ENCODE assay signal across 17 cellular contexts in genomic region chr1:59108481-59109317, GRCh38.
"Had no signal": no experiment of that assay in that cellular context is flagged by ENCODE, and none has a peak within 500 bp of the region (broad histone marks: within the 10 kb centered on the region; RNA-seq: fewer than 3 reads in every experiment).

No MANE protein-coding gene starts in this region.

- H3K9me3 Mint-ChIP-seq: activated T-helper 17 cell treated with anti-CD3 and anti-CD28 coated beads, Interleukin-2, amount 50 U/mL, for 72 hours; naive thymus-derived CD4-positive, alpha-beta T cell; stimulated activated memory B cell treated with anti-CD40 and anti-IgM and Interleukin-4, amounts not matched to agents 10 μg/mL and 1 μg/mL and 100 μg/mL, for 72 hours had no signal

- H3K4me3 Mint-ChIP-seq: activated T-helper 17 cell treated with anti-CD3 and anti-CD28 coated beads, Interleukin-2, amount 50 U/mL, for 72 hours; naive thymus-derived CD4-positive, alpha-beta T cell; stimulated activated memory B cell treated with anti-CD40 and anti-IgM and Interleukin-4, amounts not matched to agents 10 μg/mL and 1 μg/mL and 100 μg/mL, for 72 hours had no signal

- H3K4me3 ChIP-seq: ascending aorta, gastroesophageal sphincter, lung, tibial nerve, vagina had no signal

- DNase-seq: activated CD4-positive, alpha-beta T cell treated with anti-CD3 and anti-CD28 coated beads, Interleukin-2, amount 50 U/mL, for 4 hours; activated naive CD4-positive, alpha-beta T cell treated with Interleukin-2 at 50 U/mL for 16 hours; activated T-cell treated with anti-CD3 and anti-CD28 coated beads for 4 hours; dermis blood vessel endothelial cell; left colon; midbrain; naive thymus-derived CD4-positive, alpha-beta T cell; stimulated activated CD4-positive, alpha-beta T cell treated with anti-CD3 and anti-CD28 coated beads, Interleukin-12 subunit alpha, Interleukin-12 subunit beta, amount 100 ng/mL, for 4 hours; T1000 had no signal

- H3K36me3 ChIP-seq: ascending aorta, gastroesophageal sphincter, neutrophil, tibial nerve, vagina had no signal

- H3K9me3 ChIP-seq: ascending aorta, gastroesophageal sphincter, neutrophil, tibial nerve, vagina had no signal

- H3K4me1 Mint-ChIP-seq: activated T-helper 17 cell treated with anti-CD3 and anti-CD28 coated beads, Interleukin-2, amount 50 U/mL, for 72 hours; stimulated activated memory B cell treated with anti-CD40 and anti-IgM and Interleukin-4, amounts not matched to agents 10 μg/mL and 1 μg/mL and 100 μg/mL, for 72 hours had no signal

- H3K27me3 Mint-ChIP-seq: activated T-helper 17 cell treated with anti-CD3 and anti-CD28 coated beads, Interleukin-2, amount 50 U/mL, for 72 hours; stimulated activated memory B cell treated with anti-CD40 and anti-IgM and Interleukin-4, amounts not matched to agents 10 μg/mL and 1 μg/mL and 100 μg/mL, for 72 hours had no signal

- H3K27me3 ChIP-seq: ascending aorta, gastroesophageal sphincter, neutrophil, tibial nerve, vagina had no signal

- ATAC-seq: activated T-helper 17 cell treated with anti-CD3 and anti-CD28 coated beads, Interleukin-2, amount 50 U/mL, for 72 hours; gastroesophageal sphincter; left colon; naive thymus-derived CD4-positive, alpha-beta T cell; stimulated activated memory B cell treated with anti-CD40 and anti-IgM and Interleukin-4, amounts not matched to agents 10 μg/mL and 1 μg/mL and 100 μg/mL, for 72 hours had no signal

- H3K36me3 Mint-ChIP-seq: naive thymus-derived CD4-positive, alpha-beta T cell; stimulated activated memory B cell treated with anti-CD40 and anti-IgM and Interleukin-4, amounts not matched to agents 10 μg/mL and 1 μg/mL and 100 μg/mL, for 72 hours had no signal

- H3K27ac Mint-ChIP-seq: activated T-helper 17 cell treated with anti-CD3 and anti-CD28 coated beads, Interleukin-2, amount 50 U/mL, for 72 hours; stimulated activated memory B cell treated with anti-CD40 and anti-IgM and Interleukin-4, amounts not matched to agents 10 μg/mL and 1 μg/mL and 100 μg/mL, for 72 hours had no signal

- H3K27ac ChIP-seq: gastroesophageal sphincter, neutrophil, tibial nerve, vagina had no signal
